ENCODE assay signal across 18 cellular contexts in genomic region chr11:11895672-11896071, GRCh38. TPM values are rescaled to one million over a fixed set of nuclear protein-coding genes. Genes with fewer than 3 reads are reported as not detected.
A peak's percentile ranks its signal among the peaks of the same experiment; 100 is the strongest.
DNase-seq lines count a peak whose midpoint lies in the region; ATAC-seq and FAIRE-seq lines count a peak whose summit lies in the region.
"Had no signal": no experiment of that assay in that cellular context is flagged by ENCODE, and none has a peak within 500 bp of the region (broad histone marks: within the 10 kb centered on the region; RNA-seq: fewer than 3 reads in every experiment).

No MANE protein-coding gene starts in this region.

- peak; percentile 10 for DNase-seq in AG20443 (ENCODE audit: low spot score)
- DNase-seq in Karpas-422: peak; percentile 52
- DNase-seq in amniotic epithelial cell (ENCODE audit: low read depth): peak; percentile 17
- DNase-seq in NOMO-1 treated with dmso at 0.1 percent for 144 hours (lab: John Stamatoyannopoulos, UW; ENCODE audit: unreplicated experiment): no peak
- DNase-seq: activated CD4-positive, alpha-beta memory T cell treated with anti-CD3 and anti-CD28 coated beads, Interleukin-2, amount 10 ng/mL, durations not matched to agents 7 days and 5 days; activated naive CD4-positive, alpha-beta T cell; dermis blood vessel endothelial cell; heart left ventricle; lower lobe of right lung; NCI-H146; NK-92 treated with Interleukin-12 subunit alpha and Interleukin-12 subunit beta, amount 100 ng/mL, for 24 hours; ovary; stimulated activated CD4-positive, alpha-beta T cell treated with anti-CD3 and anti-CD28 coated beads, Interleukin-2, amount 100 ng/mL, for 24 hours; stimulated activated naive B cell treated with anti-CD40 and anti-IgM and Interleukin-4, amounts not matched to agents 10 μg/mL and 1 μg/mL and 100 μg/mL, for 72 hours had no signal

- H2AFZ ChIP-seq in Karpas-422 (ENCODE audit: low read length): no peak overlapping the region

- no peaks in the 10 kb centered on the region for H4K20me1 ChIP-seq in Karpas-422 (ENCODE audit: insufficient read depth, low read depth, low read length)

- no peaks in the 10 kb centered on the region for H3K9me2 ChIP-seq in Karpas-422 (replicated peaks; ENCODE audit: insufficient read depth, low read length)

- no peak overlapping the region for H3K4me3 ChIP-seq in Karpas-422 (ENCODE audit: low read length)
- H3K4me3 ChIP-seq: heart left ventricle, lower lobe of right lung, ovary had no signal

- ATAC-seq in GM21360 (IDR thresholded peaks at IDR 0.05; ENCODE audit: unreplicated experiment) (no peak), GM18858 (IDR thresholded peaks at IDR 0.05; ENCODE audit: unreplicated experiment) (no peak), HG02642 (IDR thresholded peaks at IDR 0.05; ENCODE audit: poor library complexity, unreplicated experiment) (no peak)
- ATAC-seq: heart left ventricle; lower lobe of right lung; stimulated activated naive B cell treated with anti-CD40 and anti-IgM and Interleukin-4, amounts not matched to agents 10 μg/mL and 1 μg/mL and 100 μg/mL, for 72 hours had no signal

- peak; percentile 79 for FAIRE-seq in islet of Langerhans (lab: Jason Lieb, UNC)

- no peaks in the 10 kb centered on the region for H3K9me3 ChIP-seq in Karpas-422 (ENCODE audit: low read length)
- H3K9me3 ChIP-seq: heart left ventricle, lower lobe of right lung, ovary had no signal

- H3K27me3 ChIP-seq in Karpas-422 (ENCODE audit: low read length): no peaks in the 10 kb centered on the region
- H3K27me3 ChIP-seq: heart left ventricle, ovary had no signal

- peaks cover 9% of the 10 kb centered on the region; the same call in 1 of the 2 replicates for H3K36me3 ChIP-seq in Karpas-422 (ENCODE audit: insufficient read depth, low read length)
- H3K36me3 ChIP-seq: ovary had no signal

- H3K79me2 ChIP-seq in Karpas-422 (ENCODE audit: low read length): peaks cover 24% of the 10 kb centered on the region

- no peak overlapping the region for H3K4me2 ChIP-seq in Karpas-422 (ENCODE audit: low read depth, low read length, poor library complexity, severe bottlenecking)

- no peak overlapping the region for H3K9ac ChIP-seq in Karpas-422 (ENCODE audit: low read length)

- H3K27ac ChIP-seq in Karpas-422 (ENCODE audit: low read length): no peak overlapping the region
- H3K27ac ChIP-seq: heart left ventricle, lower lobe of right lung, ovary had no signal

- no peaks in the 10 kb centered on the region for H3K4me1 ChIP-seq in Karpas-422 (ENCODE audit: low read length)

RNA-seq across cellular contexts. Expression of gene USP47, which starts 53.9 kb away (rescaled TPM):
- total RNA-seq in Karpas-422 (2014; rRNA removed; shearing (Covaris generic); ENCODE audit: low replicate concordance): 47.8 and 61.2 TPM in 2 replicates
